In genomic region chr9:35059438-35059837, GRCh38 we compare ENCODE assay signal across 24 cellular contexts.
"Had no signal": no experiment of that assay in that cellular context is flagged by ENCODE, and none has a peak within 500 bp of the region (broad histone marks: within the 10 kb centered on the region; RNA-seq: fewer than 3 reads in every experiment).

No MANE protein-coding gene starts in this region.

- H3K4me1 ChIP-seq: Peyer's patch, SJCRH30 had no signal

- H3K27me3 ChIP-seq: brain microvascular endothelial cell, Peyer's patch, SJCRH30 had no signal

- H3K27me3 Mint-ChIP-seq: activated CD8-positive, alpha-beta memory T cell treated with anti-CD3 and anti-CD28 coated beads, Interleukin-2, amount 10 ng/mL, durations not matched to agents 7 days and 5 days; activated naive CD8-positive, alpha-beta T cell had no signal

- H3K27ac Mint-ChIP-seq: activated CD8-positive, alpha-beta memory T cell treated with anti-CD3 and anti-CD28 coated beads, Interleukin-2, amount 10 ng/mL, durations not matched to agents 7 days and 5 days; activated T-helper 2 cell treated with anti-CD3 and anti-CD28 coated beads, Interferon-gamma antibody, Interleukin-2, Interleukin-4, amounts not matched to agents 10 μg/mL and 5 μg/mL and 100 μg/mL, durations not matched to agents 14 hours and 24 hours and 36 hours had no signal

- H3K4me3 Mint-ChIP-seq: activated CD8-positive, alpha-beta memory T cell treated with anti-CD3 and anti-CD28 coated beads, Interleukin-2, amount 10 ng/mL, durations not matched to agents 7 days and 5 days; activated naive CD8-positive, alpha-beta T cell had no signal

- H3K4me1 Mint-ChIP-seq: activated CD8-positive, alpha-beta memory T cell treated with anti-CD3 and anti-CD28 coated beads, Interleukin-2, amount 10 ng/mL, durations not matched to agents 7 days and 5 days had no signal

- H3K9ac ChIP-seq: SK-N-SH had no signal

- H3K9me3 ChIP-seq: Peyer's patch, SJCRH30, SK-N-SH had no signal

- H3K9me3 Mint-ChIP-seq: activated T-helper 2 cell treated with anti-CD3 and anti-CD28 coated beads, Interferon-gamma antibody, Interleukin-2, Interleukin-4, amounts not matched to agents 10 μg/mL and 5 μg/mL and 100 μg/mL, durations not matched to agents 14 hours and 24 hours and 36 hours had no signal

- FAIRE-seq: K562 had no signal

- DNase-seq: activated CD4-positive, CD25-positive, alpha-beta regulatory T cell; activated CD8-positive, alpha-beta memory T cell treated with anti-CD3 and anti-CD28 coated beads, Interleukin-2, amount 10 ng/mL, durations not matched to agents 7 days and 5 days; activated naive CD4-positive, alpha-beta T cell; activated T-cell treated with anti-CD3 and anti-CD28 coated beads, Interleukin-2, amount 50 U/mL, for 48 hours; amygdala; brain microvascular endothelial cell; cerebellar nuclear complex; Karpas-422; MM.1S; NCI-H1105; NCI-H1436; NCI-H1694 treated with DMSO at 0.1 percent for 48 hours; NCI-H2029 treated with DMSO at 0.1 percent for 48 hours; NCI-H510A treated with DMSO at 0.1 percent for 48 hours; Peyer's patch; Right ventricle myocardium superior; SJCRH30; SK-N-SH; T-helper 1 cell had no signal

- H3K4me2 ChIP-seq: SK-N-SH had no signal

- H3K4me3 ChIP-seq: K562, Peyer's patch, SJCRH30 had no signal

- H3K27ac ChIP-seq: brain microvascular endothelial cell, Peyer's patch, RWPE1, SJCRH30, VCaP had no signal

- ATAC-seq: activated CD8-positive, alpha-beta memory T cell treated with anti-CD3 and anti-CD28 coated beads, Interleukin-2, amount 10 ng/mL, durations not matched to agents 7 days and 5 days; K562 had no signal
